In genomic region chr5:180522350-180522749, GRCh38 we compare ENCODE assay signal across 19 cellular contexts. TPM values are rescaled to one million over a fixed set of nuclear protein-coding genes. Genes with fewer than 3 reads are reported as not detected.
A peak's percentile ranks its signal among the peaks of the same experiment; 100 is the strongest.
DNase-seq lines count a peak whose midpoint lies in the region; ATAC-seq and TF ChIP-seq lines count a peak whose summit lies in the region.
"Had no signal": no experiment of that assay in that cellular context is flagged by ENCODE, and none has a peak within 500 bp of the region (broad histone marks: within the 10 kb centered on the region; RNA-seq: fewer than 3 reads in every experiment).

No MANE protein-coding gene starts in this region.

- CTCF ChIA-PET in SK-N-SH (lab: Yijun Ruan, JAX) = interaction anchor here (1.3 kb wide), 1 partner anchor 14 kb away, joined by 4 read pairs; no protein-coding TSS in a partner anchor

- no peak overlapping the region for H3K9ac ChIP-seq in SK-N-SH

- H4K20me1 ChIP-seq in SK-N-SH (ENCODE audit: insufficient read depth) = peaks cover 90% of the 10 kb centered on the region

- DNase-seq in stimulated activated naive CD8-positive, alpha-beta T cell treated with anti-CD3 and anti-CD28 coated beads, Interleukin-15, amount 100 ng/mL, for 72 hours = no peak
- DNase-seq in SK-N-SH (no peak), fibroblast of villous mesenchyme (ENCODE audit: low read depth) (peak; percentile 9), type B pancreatic cell (ENCODE audit: extremely low spot score, unreplicated experiment) (no peak), gastrocnemius medialis (no peak), pons (ENCODE audit: low spot score) (no peak)
- DNase-seq: activated gamma-delta T cell treated with Interleukin-2 at 50 U/mL for 16 hours; Calu3; esophagus squamous epithelium; Karpas-422; NCI-H146; NCI-H2227 treated with DMSO at 0.1 percent for 48 hours; occipital lobe; stimulated activated CD4-positive, alpha-beta T cell treated with anti-CD3 and anti-CD28 coated beads, Interleukin-2, amount 100 ng/mL, for 24 hours; WERI-Rb-1 had no signal

- no peaks in the 10 kb centered on the region for H3K9me2 ChIP-seq in SK-N-SH

- H3K27me3 Mint-ChIP-seq in stimulated activated naive CD8-positive, alpha-beta T cell treated with anti-CD3 and anti-CD28 coated beads, Interleukin-15, Interleukin-2, amounts not matched to agents 100 ng/mL and 50 ng/mL, for 24 hours = no peaks in the 10 kb centered on the region
- no peaks in the 10 kb centered on the region for H3K27me3 Mint-ChIP-seq in stimulated activated naive CD8-positive, alpha-beta T cell treated with anti-CD3 and anti-CD28 coated beads, Interleukin-15, amount 100 ng/mL, for 72 hours
- no peaks in the 10 kb centered on the region for H3K27me3 Mint-ChIP-seq in type B pancreatic cell

- H3K36me3 ChIP-seq in SK-N-SH (replicated peaks in 1 of 2; ENCODE audit: control insufficient read depth in 1 of 2, insufficient read depth in 2 of 2, low read length in 1 of 2) (peaks cover 1 to 2% of the 10 kb centered on the region in 2 experiments), gastrocnemius medialis (no peaks in the 10 kb centered on the region)
- H3K36me3 ChIP-seq: esophagus squamous epithelium, suprapubic skin, WERI-Rb-1 had no signal

- no peaks in the 10 kb centered on the region for H3K27me3 ChIP-seq in SK-N-SH (ENCODE audit: insufficient read depth)
- H3K27me3 ChIP-seq in gastrocnemius medialis = no peaks in the 10 kb centered on the region
- H3K27me3 ChIP-seq: esophagus squamous epithelium, suprapubic skin had no signal

- peaks cover 99% of the 10 kb centered on the region for H3K79me2 ChIP-seq in SK-N-SH (ENCODE audit: insufficient read depth)

- WGBS in SK-N-SH (ENCODE audit: low lambda C conversion rate) = 76% methylated on average over 5 of the region's 5 CpGs

- no peak overlapping the region for H3K4me3 ChIP-seq in SK-N-SH (ENCODE audit: low read depth in 2 of 2, low read length in 1 of 2)
- H3K4me3 ChIP-seq in fibroblast of villous mesenchyme (ENCODE audit: low read depth, low read length) = no peak overlapping the region
- H3K4me3 ChIP-seq in gastrocnemius medialis = no peak overlapping the region
- H3K4me3 ChIP-seq: esophagus squamous epithelium, suprapubic skin had no signal

- in situ Hi-C loops in gastrocnemius medialis (cut with MboI; ENCODE audit: low sequenced_read_pairs in 4 of 4) = no loop called here

- POLR2A ChIA-PET in SK-N-SH (lab: Yijun Ruan, JAX) = no interaction called here

- no peak for TF ChIP-seq POLR2A in gastrocnemius medialis (IDR thresholded peaks at IDR 0.05)

- H3K9me3 ChIP-seq in SK-N-SH (no peaks in the 10 kb centered on the region), gastrocnemius medialis (no peaks in the 10 kb centered on the region)
- H3K9me3 ChIP-seq: esophagus squamous epithelium, suprapubic skin had no signal

- intact Hi-C loops in gastrocnemius medialis (cut with DNase I; ENCODE audit: low total_unique reads) = no loop called here

- H3K36me3 Mint-ChIP-seq in stimulated activated naive CD8-positive, alpha-beta T cell treated with anti-CD3 and anti-CD28 coated beads, Interleukin-15, Interleukin-2, amounts not matched to agents 100 ng/mL and 50 ng/mL, for 24 hours (ENCODE audit: low read depth) = peaks cover 14% of the 10 kb centered on the region
- peaks cover 19% of the 10 kb centered on the region for H3K36me3 Mint-ChIP-seq in type B pancreatic cell

- H3K4me1 ChIP-seq in SK-N-SH (ENCODE audit: control insufficient read depth in 1 of 2, insufficient read depth in 2 of 2, low read depth in 1 of 2, low read length in 1 of 2) (peaks cover 0 to 13% of the 10 kb centered on the region in 2 experiments; a peak in 2 of 4 replicates), gastrocnemius medialis (peaks cover 18 to 21% of the 10 kb centered on the region in 2 donors)

- H3K4me3 Mint-ChIP-seq in stimulated activated naive CD8-positive, alpha-beta T cell treated with anti-CD3 and anti-CD28 coated beads, Interleukin-15, Interleukin-2, amounts not matched to agents 100 ng/mL and 50 ng/mL, for 24 hours = no peak overlapping the region
- no peak overlapping the region for H3K4me3 Mint-ChIP-seq in stimulated activated naive CD8-positive, alpha-beta T cell treated with anti-CD3 and anti-CD28 coated beads, Interleukin-15, amount 100 ng/mL, for 72 hours
- peak overlapping the region; percentile 21 for H3K4me3 Mint-ChIP-seq in type B pancreatic cell

- H3K27ac ChIP-seq in SK-N-SH (ENCODE audit: low read depth in 2 of 2, low read length in 1 of 2) (no peak overlapping the region), gastrocnemius medialis (no peak overlapping the region)
- H3K27ac ChIP-seq: esophagus squamous epithelium, suprapubic skin, WERI-Rb-1 had no signal

- no peak for TF ChIP-seq RAD21 in SK-N-SH (IDR thresholded peaks at IDR 0.05; ENCODE audit: low read length)

- H2AFZ ChIP-seq in SK-N-SH (ENCODE audit: low read depth) = no peak overlapping the region

- H3K9me3 Mint-ChIP-seq in stimulated activated naive CD8-positive, alpha-beta T cell treated with anti-CD3 and anti-CD28 coated beads, Interleukin-15, Interleukin-2, amounts not matched to agents 100 ng/mL and 50 ng/mL, for 24 hours = no peaks in the 10 kb centered on the region
- no peaks in the 10 kb centered on the region for H3K9me3 Mint-ChIP-seq in stimulated activated naive CD8-positive, alpha-beta T cell treated with anti-CD3 and anti-CD28 coated beads, Interleukin-15, amount 100 ng/mL, for 72 hours
- H3K9me3 Mint-ChIP-seq in type B pancreatic cell = no peaks in the 10 kb centered on the region

- ATAC-seq in stimulated activated naive CD8-positive, alpha-beta T cell treated with anti-CD3 and anti-CD28 coated beads, Interleukin-15, amount 100 ng/mL, for 72 hours = no peak
- ATAC-seq in gastrocnemius medialis (no peak), HG03039 (IDR thresholded peaks at IDR 0.05; ENCODE audit: unreplicated experiment) (no peak)
- ATAC-seq: sciatic nerve had no signal

- no peak for TF ChIP-seq EP300 in SK-N-SH (IDR thresholded peaks at IDR 0.05; ENCODE audit: borderline replicate concordance in 1 of 2, low read depth in 1 of 2, low read length in 1 of 2)

- no peak for TF ChIP-seq CTCF in SK-N-SH (IDR thresholded peaks at IDR 0.05)
- no peak for TF ChIP-seq CTCF in fibroblast of villous mesenchyme (IDR thresholded peaks at IDR 0.05; ENCODE audit: insufficient read depth, low read depth, low read length)
- no peak for TF ChIP-seq CTCF in type B pancreatic cell (conservative IDR thresholded peaks at IDR 0.05)
- no peak for TF ChIP-seq CTCF in gastrocnemius medialis (IDR thresholded peaks at IDR 0.05 in 4 of 5, conservative IDR thresholded peaks at IDR 0.05 in 1 of 5)

- no peaks in the 10 kb centered on the region for H3F3A ChIP-seq in SK-N-SH (replicated peaks; ENCODE audit: insufficient read depth)

- no peak overlapping the region for H3K4me2 ChIP-seq in SK-N-SH

- H3K27ac Mint-ChIP-seq in stimulated activated naive CD8-positive, alpha-beta T cell treated with anti-CD3 and anti-CD28 coated beads, Interleukin-15, Interleukin-2, amounts not matched to agents 100 ng/mL and 50 ng/mL, for 24 hours = peak overlapping the region; percentile 63
- H3K27ac Mint-ChIP-seq in stimulated activated naive CD8-positive, alpha-beta T cell treated with anti-CD3 and anti-CD28 coated beads, Interleukin-15, amount 100 ng/mL, for 72 hours = peak overlapping the region in 1 of 2 donors; percentile 55
- H3K27ac Mint-ChIP-seq in type B pancreatic cell = no peak overlapping the region

- peaks cover 79% of the 10 kb centered on the region for H3K4me1 Mint-ChIP-seq in stimulated activated naive CD8-positive, alpha-beta T cell treated with anti-CD3 and anti-CD28 coated beads, Interleukin-15, Interleukin-2, amounts not matched to agents 100 ng/mL and 50 ng/mL, for 24 hours (ENCODE audit: low read depth)
- H3K4me1 Mint-ChIP-seq in stimulated activated naive CD8-positive, alpha-beta T cell treated with anti-CD3 and anti-CD28 coated beads, Interleukin-15, amount 100 ng/mL, for 72 hours = peaks cover 70% of the 10 kb centered on the region
- H3K4me1 Mint-ChIP-seq in type B pancreatic cell (ENCODE audit: unreplicated experiment) = peaks cover 52% of the 10 kb centered on the region

TF ChIP-seq in SK-N-SH, 30 proteins besides CTCF, POLR2A, EP300 and RAD21:
- TF ChIP-seq FOXM1 (IDR thresholded peaks at IDR 0.05; ENCODE audit: low read depth) (no peak), FOXJ3 (CRISPR knock-in tag; IDR thresholded peaks at IDR 0.05) (no peak), TAF1 (IDR thresholded peaks at IDR 0.05; ENCODE audit: borderline replicate concordance, low read depth, low read length) (no peak), GATA2 (CRISPR knock-in tag; IDR thresholded peaks at IDR 0.05) (peak; percentile 24; the same call in 1 of the 2 replicates)
- TF ChIP-seq, protein P1, sequence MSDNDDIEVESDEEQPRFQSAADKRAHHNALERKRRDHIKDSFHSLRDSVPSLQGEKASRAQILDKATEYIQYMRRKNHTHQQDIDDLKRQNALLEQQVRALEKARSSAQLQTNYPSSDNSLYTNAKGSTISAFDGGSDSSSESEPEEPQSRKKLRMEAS (IDR thresholded peaks at IDR 0.05; ENCODE audit: low read depth) = no peak

RNA-seq across cellular contexts. Expression of gene CNOT6, which starts 28.2 kb away (rescaled TPM):
- polyA plus RNA-seq in SK-N-SH (2012; rRNA removed) = 9.3 and 17.1 TPM in 2 replicates
- 13.3 TPM in 2 replicates for polyA plus RNA-seq in SK-N-SH (2012; cell fraction: cytosol; rRNA removed)
- 15.5 and 18.8 TPM in 2 replicates for polyA plus RNA-seq in SK-N-SH (2012; cell fraction: nucleus; rRNA removed)
- total RNA-seq in fibroblast of villous mesenchyme (8.7 and 16.4 TPM in 2 replicates), type B pancreatic cell (ENCODE audit: low replicate concordance) (49.1 and 55.7 TPM in 2 replicates), gastrocnemius medialis (10 to 100 TPM in 1 of 4 donors, 1 to 10 TPM in 3; 4.1 to 12.0 (median 6.4) TPM)
